Comparison of ENCODE assay signal across 22 cellular contexts in genomic region chr13:77909827-77910226, GRCh38. TPM values are rescaled to one million over a fixed set of nuclear protein-coding genes. Genes with fewer than 3 reads are reported as not detected.
"Had no signal": no experiment of that assay in that cellular context is flagged by ENCODE, and none has a peak within 500 bp of the region (broad histone marks: within the 10 kb centered on the region; RNA-seq: fewer than 3 reads in every experiment).

No MANE protein-coding gene starts in this region.

- H3K27ac ChIP-seq: dorsolateral prefrontal cortex, ovary, psoas muscle, sigmoid colon, stomach, thyroid gland had no signal

- H3K27me3 Mint-ChIP-seq: type B pancreatic cell had no signal

- H3K4me3 Mint-ChIP-seq: immature natural killer cell; memory B cell; mesothelial cell of epicardium; naive thymus-derived CD4-positive, alpha-beta T cell; nephron progenitor cell; stimulated activated effector memory CD8-positive, alpha-beta T cell treated with anti-CD3 and anti-CD28 coated beads, Interleukin-12 subunit alpha, Interleukin-12 subunit beta, amount 100 ng/mL, for 72 hours; type B pancreatic cell had no signal

- H3K4me3 ChIP-seq: dorsolateral prefrontal cortex, lung, ovary, psoas muscle, sigmoid colon, stomach, thyroid gland had no signal

- H3K27ac Mint-ChIP-seq: immature natural killer cell; memory B cell; mesothelial cell of epicardium; naive thymus-derived CD4-positive, alpha-beta T cell; nephron progenitor cell; stimulated activated effector memory CD8-positive, alpha-beta T cell treated with anti-CD3 and anti-CD28 coated beads, Interleukin-12 subunit alpha, Interleukin-12 subunit beta, amount 100 ng/mL, for 72 hours; type B pancreatic cell had no signal

- DNase-seq: dorsolateral prefrontal cortex; effector CD4-positive, alpha-beta T cell; hypothalamus; immature natural killer cell; naive thymus-derived CD4-positive, alpha-beta T cell; nephron progenitor cell; occipital lobe; ovary; posterior cingulate gyrus; psoas muscle; right cardiac atrium; sigmoid colon; stimulated activated CD4-positive, alpha-beta T cell treated with anti-CD3 and anti-CD28 coated beads, Interleukin-2, amount 100 ng/mL, for 24 hours; stimulated activated CD4-positive, alpha-beta T cell treated with anti-CD3 and anti-CD28 coated beads, Interleukin-4, amount 100 ng/mL, for 24 hours; stimulated activated naive CD4-positive, alpha-beta T cell treated with Interleukin-2 at 50 U/mL for 16 hours; stomach; thyroid gland had no signal

- H3K4me1 ChIP-seq: psoas muscle, sigmoid colon, stomach, thyroid gland had no signal

- H3K36me3 Mint-ChIP-seq: immature natural killer cell; memory B cell; mesothelial cell of epicardium; naive thymus-derived CD4-positive, alpha-beta T cell; stimulated activated effector memory CD8-positive, alpha-beta T cell treated with anti-CD3 and anti-CD28 coated beads, Interleukin-12 subunit alpha, Interleukin-12 subunit beta, amount 100 ng/mL, for 72 hours; type B pancreatic cell had no signal

- ATAC-seq: naive thymus-derived CD4-positive, alpha-beta T cell; psoas muscle; stimulated activated effector memory CD8-positive, alpha-beta T cell treated with anti-CD3 and anti-CD28 coated beads, Interleukin-12 subunit alpha, Interleukin-12 subunit beta, amount 100 ng/mL, for 72 hours had no signal

- H3K9me3 ChIP-seq: ovary, psoas muscle, sigmoid colon, stomach, thyroid gland had no signal

- H3K36me3 ChIP-seq: ovary, sigmoid colon, stomach, thyroid gland had no signal

- H3K4me1 Mint-ChIP-seq: immature natural killer cell; memory B cell; naive thymus-derived CD4-positive, alpha-beta T cell; nephron progenitor cell; stimulated activated effector memory CD8-positive, alpha-beta T cell treated with anti-CD3 and anti-CD28 coated beads, Interleukin-12 subunit alpha, Interleukin-12 subunit beta, amount 100 ng/mL, for 72 hours had no signal

- H3K9me3 Mint-ChIP-seq: immature natural killer cell; memory B cell; nephron progenitor cell; stimulated activated effector memory CD8-positive, alpha-beta T cell treated with anti-CD3 and anti-CD28 coated beads, Interleukin-12 subunit alpha, Interleukin-12 subunit beta, amount 100 ng/mL, for 72 hours; type B pancreatic cell had no signal

- H3K27me3 ChIP-seq: dorsolateral prefrontal cortex, ovary, sigmoid colon, stomach, thyroid gland had no signal

RNA-seq across cellular contexts. Expression of gene EDNRB, which starts 8.8 kb away (rescaled TPM):
- polyA plus RNA-seq: immature natural killer cell; naive thymus-derived CD4-positive, alpha-beta T cell had no signal
